ENCODE assay signal across 10 cellular contexts in genomic region chr5:137954131-137954879, GRCh38.
A peak's percentile ranks its signal among the peaks of the same experiment; 100 is the strongest.
DNase-seq lines count a peak whose midpoint lies in the region; ATAC-seq and TF ChIP-seq lines count a peak whose summit lies in the region.
"Had no signal": no experiment of that assay in that cellular context is flagged by ENCODE, and none has a peak within 500 bp of the region (broad histone marks: within the 10 kb centered on the region; RNA-seq: fewer than 3 reads in every experiment).

No MANE protein-coding gene starts in this region.

- H3K27me3 ChIP-seq in right atrium auricular region = no peaks in the 10 kb centered on the region
- no peaks in the 10 kb centered on the region for H3K27me3 ChIP-seq in stomach smooth muscle (ENCODE audit: control insufficient read depth in 1 of 2, insufficient read depth in 2 of 2, low read length in 2 of 2)

- H3K4me1 ChIP-seq in right atrium auricular region (peaks cover 0 to 25% of the 10 kb centered on the region in 2 donors), stomach smooth muscle (ENCODE audit: control insufficient read depth, insufficient read depth, low read length) (no peaks in the 10 kb centered on the region)

- H3K36me3 ChIP-seq in right atrium auricular region (peaks cover 41% of the 10 kb centered on the region), stomach smooth muscle (ENCODE audit: control insufficient read depth in 2 of 2, insufficient read depth in 2 of 2, low read length in 2 of 2) (peaks cover 3 to 4% of the 10 kb centered on the region in 2 donors)

- peak overlapping the region; percentile 43 to 46 for H3K9ac ChIP-seq in stomach smooth muscle (ENCODE audit: low read length in 2 of 2)

- TF ChIP-seq CTCF in HFF-Myc (IDR thresholded peaks at IDR 0.05; ENCODE audit: low read depth, low read length, missing control alignments) = no peak
- no peak for TF ChIP-seq CTCF in right atrium auricular region (IDR thresholded peaks at IDR 0.05)

- H3K4me3 ChIP-seq in HFF-Myc (replicated peaks; ENCODE audit: low read depth, low read length) = no peak overlapping the region
- no peak overlapping the region for H3K4me3 ChIP-seq in right atrium auricular region
- H3K4me3 ChIP-seq in stomach smooth muscle (ENCODE audit: low read length in 2 of 2) = peak overlapping the region; percentile 57 to 60

- DNase-seq in HFF-Myc (ENCODE audit: extremely low read depth, low read depth) = peak; percentile 77
- peak; percentile 69 for DNase-seq in astrocyte of the hippocampus (ENCODE audit: low read depth, low spot score)
- DNase-seq in right atrium auricular region (ENCODE audit: low spot score) = no peak
- no peak for DNase-seq in NCI-H2029 treated with DMSO at 0.1 percent for 48 hours (lab: John Stamatoyannopoulos, UW)
- no peak for DNase-seq in NCI-H2171 (lab: John Stamatoyannopoulos, UW)
- DNase-seq in GOT3 (lab: John Stamatoyannopoulos, UW) = no peak
- DNase-seq: OCI-M1 had no signal

- H3K9me3 ChIP-seq in right atrium auricular region (no peaks in the 10 kb centered on the region), stomach smooth muscle (ENCODE audit: control insufficient read depth in 2 of 2, low read length in 2 of 2) (no peaks in the 10 kb centered on the region)

- no peak for ATAC-seq in GM21529 (IDR thresholded peaks at IDR 0.05; ENCODE audit: unreplicated experiment)

- H3K27ac ChIP-seq in right atrium auricular region = peak overlapping the region; percentile 31 to 69
- H3K27ac ChIP-seq in stomach smooth muscle (ENCODE audit: low read length) = peak overlapping the region; percentile 58
- H3K27ac ChIP-seq: HL-60 had no signal

Comparison
In these comparisons a context has a peak if more than half of its experiments do, and no peak if none do; other contexts are left out.
1. DNase-seq: peak in HFF-Myc (single experiment) and astrocyte of the hippocampus (single experiment); none in right atrium auricular region (single experiment), NCI-H2029 treated with DMSO at 0.1 percent for 48 hours (single experiment), NCI-H2171 (single experiment) and GOT3 (single experiment).
2. H3K4me3 ChIP-seq: peak in stomach smooth muscle (2 of 2); none in HFF-Myc (single experiment) and right atrium auricular region (0 of 2).